Comparison of ENCODE assay signal across 3 cellular contexts in the genomic region with DNA sequence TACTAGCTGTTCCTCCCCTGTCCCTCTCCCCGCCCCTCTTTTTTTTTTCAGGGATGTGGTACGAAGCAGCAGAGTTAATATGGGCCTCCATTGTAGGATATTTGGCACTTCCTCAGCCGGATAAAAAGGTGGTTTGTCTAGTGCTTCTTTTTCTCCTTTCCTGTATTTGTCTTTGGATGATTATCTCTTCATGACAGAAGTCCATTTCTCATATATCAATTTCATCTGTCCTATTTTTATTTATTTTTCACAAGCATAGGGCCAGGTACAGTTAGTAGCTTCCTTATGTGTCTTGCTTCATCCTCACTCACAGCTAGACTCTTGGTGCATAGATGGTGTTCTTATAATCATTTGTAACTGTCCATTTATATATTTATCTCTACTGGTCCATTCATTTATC.
"Had no signal": no experiment of that assay in that cellular context is flagged by ENCODE, and none has a peak within 500 bp of the region (broad histone marks: within the 10 kb centered on the region; RNA-seq: fewer than 3 reads in every experiment).

No MANE protein-coding gene starts in this region.

- H3K4me3 ChIP-seq: GM12878 had no signal

- DNase-seq: GDM1, GF-D8 had no signal

- ATAC-seq: GM12878 had no signal
